3 cellular contexts compared by ENCODE assay signal in the genomic region with DNA sequence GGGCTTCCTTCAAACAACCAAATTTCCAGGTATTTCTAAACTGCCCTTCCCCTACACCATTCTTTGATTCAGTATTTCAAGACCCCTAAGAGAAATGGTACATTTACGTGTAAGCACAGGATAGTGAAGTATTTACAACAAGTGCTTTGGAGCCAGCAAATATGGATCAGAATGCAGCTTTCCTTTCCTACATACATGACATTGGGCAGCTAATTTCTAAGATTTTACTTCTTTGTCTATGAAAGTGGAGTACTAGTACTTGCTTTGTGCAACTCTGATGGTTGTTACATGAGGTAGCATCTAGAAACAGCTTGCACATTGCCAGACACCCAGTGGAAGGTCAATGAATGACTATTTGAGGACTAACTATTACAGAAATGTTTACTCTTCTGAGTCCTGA. TPM values are rescaled to one million over a fixed set of nuclear protein-coding genes. Genes with fewer than 3 reads are reported as not detected.
"Had no signal": no experiment of that assay in that cellular context is flagged by ENCODE, and none has a peak within 500 bp of the region (broad histone marks: within the 10 kb centered on the region; RNA-seq: fewer than 3 reads in every experiment).

No MANE protein-coding gene starts in this region.

RNA-seq across cellular contexts. Expression of gene RNU1-3, which starts 15.2 kb away (rescaled TPM):
- polyA plus RNA-seq: foreskin keratinocyte, hepatocyte, urinary bladder had no signal
